9 cellular contexts compared by ENCODE assay signal in the genomic region with DNA sequence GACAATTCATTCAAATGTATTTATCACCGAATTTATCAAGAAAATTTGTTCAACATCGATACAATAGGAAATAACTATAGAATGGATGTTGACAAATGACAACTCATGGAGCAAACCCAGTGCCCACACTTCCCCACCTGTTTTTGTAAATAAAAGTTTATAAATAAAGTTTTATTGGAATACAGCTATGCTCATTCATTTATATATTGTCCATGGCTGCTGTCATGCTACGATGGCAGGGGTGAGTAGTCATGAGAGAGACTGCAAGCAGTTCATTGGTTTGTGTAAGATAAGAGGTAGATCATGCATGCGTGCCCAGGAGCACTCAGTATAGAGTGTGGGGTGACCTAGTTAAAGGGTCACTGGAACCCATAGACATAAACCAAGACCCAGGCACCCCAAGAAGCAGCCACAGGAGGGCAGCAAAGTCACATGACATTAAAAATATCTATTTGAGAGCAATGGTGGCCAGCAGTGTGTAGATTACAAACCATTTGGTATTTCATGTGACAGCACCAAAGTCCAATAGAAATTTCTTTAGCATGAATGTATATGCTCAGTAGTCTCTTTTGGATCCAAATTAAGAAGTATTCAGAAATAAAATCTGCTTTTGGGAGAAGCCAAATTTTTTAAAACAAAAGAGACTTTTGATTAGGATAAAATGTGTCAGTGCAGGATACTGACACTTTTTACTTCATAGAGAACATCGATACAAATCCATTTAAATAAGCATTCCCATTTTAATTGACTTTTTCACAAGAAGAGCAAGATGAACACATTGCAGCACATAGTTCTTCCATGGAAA.
DNase-seq lines count a peak whose midpoint lies in the region; ATAC-seq and TF ChIP-seq lines count a peak whose summit lies in the region.
"Had no signal": no experiment of that assay in that cellular context is flagged by ENCODE, and none has a peak within 500 bp of the region (broad histone marks: within the 10 kb centered on the region; RNA-seq: fewer than 3 reads in every experiment).

No MANE protein-coding gene starts in this region.

- no peak overlapping the region for H3K27ac Mint-ChIP-seq in T-helper 17 cell

- H3K36me3 Mint-ChIP-seq in T-helper 17 cell (ENCODE audit: low read depth), result no peaks in the 10 kb centered on the region

- H3K27me3 Mint-ChIP-seq in T-helper 17 cell, result no peaks in the 10 kb centered on the region

- ATAC-seq in GM18873 (IDR thresholded peaks at IDR 0.05; ENCODE audit: low FRiP score, unreplicated experiment) (no peak), T-helper 17 cell (no peak)

- H3K4me3 Mint-ChIP-seq in T-helper 17 cell, result no peak overlapping the region

- no peak overlapping the region for H3K4me3 ChIP-seq in WERI-Rb-1 (ENCODE audit: low read depth, low read length)
- H3K4me3 ChIP-seq: BLaER1 treated with 17β-estradiol and CSF1 and Interleukin-3, amounts not matched to agents 10 nM and 100 nM had no signal

- DNase-seq in NCI-H1092 (lab: John Stamatoyannopoulos, UW) (peak; percentile 2), NCI-H1092 treated with DMSO at 0.1 percent for 48 hours (lab: John Stamatoyannopoulos, UW) (no peak), HPDE6-E6E7 (ENCODE audit: extremely low spot score) (peak; percentile 45), WERI-Rb-1 (peak; percentile 42), hepatic stellate cell (ENCODE audit: low spot score) (peak; percentile 40), stromal cell of bone marrow (ENCODE audit: low read depth) (peak; percentile 41), T-helper 17 cell (no peak)

- H3K9me3 ChIP-seq in WERI-Rb-1 (ENCODE audit: severe bottlenecking) (no peaks in the 10 kb centered on the region), T-helper 17 cell (ENCODE audit: control insufficient read depth, low read length, poor library complexity, severe bottlenecking) (no peaks in the 10 kb centered on the region)

- H3K4me1 Mint-ChIP-seq in T-helper 17 cell, result no peaks in the 10 kb centered on the region

- peak; percentile 34; the same call in 1 of the 2 replicates for TF ChIP-seq CTCF in WERI-Rb-1 (IDR thresholded peaks at IDR 0.05; ENCODE audit: low read depth, low read length)

- H3K27me3 ChIP-seq in WERI-Rb-1 (ENCODE audit: insufficient read depth, low read depth, severe bottlenecking), result peaks cover 21% of the 10 kb centered on the region
- H3K27me3 ChIP-seq: BLaER1 treated with 17β-estradiol and CSF1 and Interleukin-3, amounts not matched to agents 10 nM and 100 nM had no signal

- H3K36me3 ChIP-seq in WERI-Rb-1, result no peaks in the 10 kb centered on the region
- H3K36me3 ChIP-seq: BLaER1 treated with 17β-estradiol and CSF1 and Interleukin-3, amounts not matched to agents 10 nM and 100 nM had no signal

- H3K27ac ChIP-seq in WERI-Rb-1, result no peak overlapping the region
- H3K27ac ChIP-seq: BLaER1 treated with 17β-estradiol and CSF1 and Interleukin-3, amounts not matched to agents 10 nM and 100 nM had no signal

Comparison
In these comparisons a context has a peak if more than half of its experiments do, and no peak if none do; other contexts are left out.
1. DNase-seq: peak in NCI-H1092 (single experiment), HPDE6-E6E7 (single experiment), WERI-Rb-1 (single experiment), hepatic stellate cell (single experiment) and stromal cell of bone marrow (single experiment); none in NCI-H1092 treated with DMSO at 0.1 percent for 48 hours (single experiment) and T-helper 17 cell (0 of 3).